ENCODE assay signal across 12 cellular contexts in the genomic region with DNA sequence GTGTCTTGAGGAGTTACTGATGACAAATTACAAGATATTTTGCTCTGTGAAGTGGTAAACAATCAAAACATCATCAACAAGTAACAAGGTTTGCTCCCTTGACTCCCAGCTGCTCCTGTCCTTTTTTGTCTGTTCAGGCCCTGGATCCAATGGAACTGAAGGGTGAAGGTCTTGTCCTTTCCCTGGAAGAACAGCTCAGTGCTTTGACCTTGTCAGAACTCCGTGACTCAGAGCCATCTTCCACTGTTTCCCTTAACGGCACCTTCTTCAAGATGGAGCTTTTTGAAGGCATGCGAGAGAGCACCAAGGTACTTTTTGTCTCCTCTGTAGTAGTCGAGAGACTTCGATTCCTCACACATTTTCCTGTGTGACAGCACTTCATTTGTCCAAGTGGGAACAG. TPM values are rescaled to one million over a fixed set of nuclear protein-coding genes. Genes with fewer than 3 reads are reported as not detected.
DNase-seq lines count a peak whose midpoint lies in the region; TF ChIP-seq lines count a peak whose summit lies in the region.
"Had no signal": no experiment of that assay in that cellular context is flagged by ENCODE, and none has a peak within 500 bp of the region (broad histone marks: within the 10 kb centered on the region; RNA-seq: fewer than 3 reads in every experiment).

No MANE protein-coding gene starts in this region.

- H3K27me3 Mint-ChIP-seq in activated CD4-positive, alpha-beta memory T cell treated with anti-CD3 and anti-CD28 coated beads, Interleukin-2, amount 10 ng/mL, durations not matched to agents 7 days and 5 days: no peaks in the 10 kb centered on the region
- H3K27me3 Mint-ChIP-seq in activated CD4-positive, alpha-beta memory T cell treated with anti-CD3 and anti-CD28 coated beads for 36 hours: no peaks in the 10 kb centered on the region
- no peaks in the 10 kb centered on the region for H3K27me3 Mint-ChIP-seq in brain

- peak overlapping the region; percentile 11 for H3K27ac Mint-ChIP-seq in activated CD4-positive, alpha-beta memory T cell treated with anti-CD3 and anti-CD28 coated beads, Interleukin-2, amount 10 ng/mL, durations not matched to agents 7 days and 5 days
- H3K27ac Mint-ChIP-seq in activated CD4-positive, alpha-beta memory T cell treated with anti-CD3 and anti-CD28 coated beads for 36 hours: no peak overlapping the region
- peak overlapping the region; percentile 37 to 89 (median 83) for H3K27ac Mint-ChIP-seq in brain
- H3K27ac Mint-ChIP-seq: activated naive CD4-positive, alpha-beta T cell treated with anti-CD3 and anti-CD28 coated beads for 36 hours had no signal

- H3K9me3 Mint-ChIP-seq in activated CD4-positive, alpha-beta memory T cell treated with anti-CD3 and anti-CD28 coated beads, Interleukin-2, amount 10 ng/mL, durations not matched to agents 7 days and 5 days: no peaks in the 10 kb centered on the region
- H3K9me3 Mint-ChIP-seq in activated CD4-positive, alpha-beta memory T cell treated with anti-CD3 and anti-CD28 coated beads for 36 hours: no peaks in the 10 kb centered on the region
- no peaks in the 10 kb centered on the region for H3K9me3 Mint-ChIP-seq in brain
- H3K9me3 Mint-ChIP-seq: activated naive CD4-positive, alpha-beta T cell treated with anti-CD3 and anti-CD28 coated beads for 36 hours had no signal

- peaks cover 68% of the 10 kb centered on the region for H3K36me3 Mint-ChIP-seq in activated CD4-positive, alpha-beta memory T cell treated with anti-CD3 and anti-CD28 coated beads, Interleukin-2, amount 10 ng/mL, durations not matched to agents 7 days and 5 days (ENCODE audit: low read depth)
- peaks cover 73% of the 10 kb centered on the region for H3K36me3 Mint-ChIP-seq in activated CD4-positive, alpha-beta memory T cell treated with anti-CD3 and anti-CD28 coated beads for 36 hours
- peaks cover 22% of the 10 kb centered on the region for H3K36me3 Mint-ChIP-seq in brain

- H3K9me3 ChIP-seq in thyroid gland: no peaks in the 10 kb centered on the region
- H3K9me3 ChIP-seq: tibial nerve had no signal

- H3K4me1 ChIP-seq in thyroid gland: peaks cover 31 to 37% of the 10 kb centered on the region in 2 donors

- CTCF ChIA-PET in activated CD4-positive, alpha-beta memory T cell treated with anti-CD3 and anti-CD28 coated beads, Interleukin-2, amount 10 ng/mL, durations not matched to agents 7 days and 5 days (lab: Charles Lee): interaction anchor here (0.6 to 2.7 kb wide), 13 partner anchors 11 to 519 kb away, joined by 3 to 22 read pairs (median 3); partner anchors contain the start of gene TTF2
- CTCF ChIA-PET in activated CD4-positive, alpha-beta memory T cell treated with anti-CD3 and anti-CD28 coated beads for 36 hours (lab: Charles Lee): interaction anchor here (1.1 to 5.0 kb wide), 8 partner anchors 22 to 666 kb away, joined by 3 to 43 read pairs (median 4); no protein-coding TSS in a partner anchor

- H3K4me3 Mint-ChIP-seq in activated CD4-positive, alpha-beta memory T cell treated with anti-CD3 and anti-CD28 coated beads, Interleukin-2, amount 10 ng/mL, durations not matched to agents 7 days and 5 days: no peak overlapping the region
- H3K4me3 Mint-ChIP-seq in activated CD4-positive, alpha-beta memory T cell treated with anti-CD3 and anti-CD28 coated beads for 36 hours: no peak overlapping the region
- H3K4me3 Mint-ChIP-seq in brain: no peak overlapping the region
- H3K4me3 Mint-ChIP-seq: activated naive CD4-positive, alpha-beta T cell treated with anti-CD3 and anti-CD28 coated beads for 36 hours had no signal

- DNase-seq in activated CD4-positive, alpha-beta memory T cell treated with anti-CD3 and anti-CD28 coated beads, Interleukin-2, amount 10 ng/mL, durations not matched to agents 7 days and 5 days: no peak
- no peak for DNase-seq in activated CD4-positive, alpha-beta memory T cell treated with anti-CD3 and anti-CD28 coated beads for 36 hours
- DNase-seq in iris pigment epithelial cell (ENCODE audit: low read depth): peak; percentile 44
- no peak for DNase-seq in thyroid gland
- DNase-seq in NCI-H510A (lab: John Stamatoyannopoulos, UW): no peak
- no peak for DNase-seq in NCI-H1417 (lab: John Stamatoyannopoulos, UW)
- DNase-seq in Kasumi-1 (lab: John Stamatoyannopoulos, UW): no peak
- DNase-seq: activated CD4-positive, CD25-positive, alpha-beta regulatory T cell; NCI-H2107 had no signal

- H3K27me3 ChIP-seq in thyroid gland: no peaks in the 10 kb centered on the region
- H3K27me3 ChIP-seq: tibial nerve had no signal

- POLR2A ChIA-PET in activated CD4-positive, alpha-beta memory T cell treated with anti-CD3 and anti-CD28 coated beads, Interleukin-2, amount 10 ng/mL, durations not matched to agents 7 days and 5 days (lab: Charles Lee): interaction anchor here (1.0 to 4.0 kb wide), 4 partner anchors 18 to 268 kb away, joined by 3 to 30 read pairs (median 4); partner anchors contain the start of gene TTF2
- POLR2A ChIA-PET in activated CD4-positive, alpha-beta memory T cell treated with anti-CD3 and anti-CD28 coated beads for 36 hours (lab: Charles Lee): interaction anchor here (0.9 to 1.7 kb wide), 4 partner anchors 9 to 32 kb away, joined by 3 to 6 read pairs (median 4); partner anchors contain the start of gene TTF2

- intact Hi-C loops in activated CD4-positive, alpha-beta memory T cell treated with anti-CD3 and anti-CD28 coated beads for 36 hours (cut with micrococcal nuclease): no loop called here
- intact Hi-C loops in thyroid gland (cut with DNase I): no loop called here

- peak overlapping the region; percentile 78 to 86 (median 80) for H3K27ac ChIP-seq in thyroid gland

- TF ChIP-seq CTCF in brain (conservative IDR thresholded peaks at IDR 0.05) (no peak), thyroid gland (IDR thresholded peaks at IDR 0.05) (no peak)

- H3K4me3 ChIP-seq in thyroid gland (replicated peaks in 1 of 3): no peak overlapping the region
- H3K4me3 ChIP-seq: tibial nerve had no signal

- peaks cover 19% of the 10 kb centered on the region for H3K4me1 Mint-ChIP-seq in activated CD4-positive, alpha-beta memory T cell treated with anti-CD3 and anti-CD28 coated beads, Interleukin-2, amount 10 ng/mL, durations not matched to agents 7 days and 5 days
- H3K4me1 Mint-ChIP-seq in activated CD4-positive, alpha-beta memory T cell treated with anti-CD3 and anti-CD28 coated beads for 36 hours (ENCODE audit: low read depth): peaks cover 16% of the 10 kb centered on the region
- peaks cover 50% of the 10 kb centered on the region for H3K4me1 Mint-ChIP-seq in brain

- TF ChIP-seq POLR2A in thyroid gland (IDR thresholded peaks at IDR 0.05): no peak

- no peaks in the 10 kb centered on the region for H3K36me3 ChIP-seq in thyroid gland

- 64 to 76% methylated on average over 5 of the region's 5 CpGs for WGBS in thyroid gland, 2 donors

RNA-seq across cellular contexts. Expression of gene TRIM45, which starts 29.0 kb away (rescaled TPM):
- under 1 TPM; 0.55 to 0.78 TPM for total RNA-seq in activated CD4-positive, alpha-beta memory T cell treated with anti-CD3 and anti-CD28 coated beads, Interleukin-2, amount 10 ng/mL, durations not matched to agents 7 days and 5 days
- total RNA-seq in activated CD4-positive, alpha-beta memory T cell treated with anti-CD3 and anti-CD28 coated beads for 36 hours: under 1 TPM; 0.53 to 0.69 TPM
- polyA plus RNA-seq in brain (ENCODE audit: insufficient read depth, low read depth, low replicate concordance): 5.0 TPM
- total RNA-seq in thyroid gland: 1 to 10 TPM; 5.1 to 7.3 (median 6.3) TPM

RNA-seq across cellular contexts. Expression of gene TTF2, which starts 32.5 kb away (rescaled TPM):
- 10 to 100 TPM; 78.0 to 83.8 TPM for total RNA-seq in activated CD4-positive, alpha-beta memory T cell treated with anti-CD3 and anti-CD28 coated beads, Interleukin-2, amount 10 ng/mL, durations not matched to agents 7 days and 5 days
- total RNA-seq in activated CD4-positive, alpha-beta memory T cell treated with anti-CD3 and anti-CD28 coated beads for 36 hours: 100 to 1,000 TPM; 102 to 104 TPM
- polyA plus RNA-seq in brain (ENCODE audit: insufficient read depth, low read depth, low replicate concordance): 8.4 TPM
- total RNA-seq in thyroid gland: 10 to 100 TPM in 3 of 4 donors, 1 to 10 TPM in 1; 6.0 to 32.3 (median 17.2) TPM
